Comparison of ENCODE assay signal across 1 cellular context in the genomic region with DNA sequence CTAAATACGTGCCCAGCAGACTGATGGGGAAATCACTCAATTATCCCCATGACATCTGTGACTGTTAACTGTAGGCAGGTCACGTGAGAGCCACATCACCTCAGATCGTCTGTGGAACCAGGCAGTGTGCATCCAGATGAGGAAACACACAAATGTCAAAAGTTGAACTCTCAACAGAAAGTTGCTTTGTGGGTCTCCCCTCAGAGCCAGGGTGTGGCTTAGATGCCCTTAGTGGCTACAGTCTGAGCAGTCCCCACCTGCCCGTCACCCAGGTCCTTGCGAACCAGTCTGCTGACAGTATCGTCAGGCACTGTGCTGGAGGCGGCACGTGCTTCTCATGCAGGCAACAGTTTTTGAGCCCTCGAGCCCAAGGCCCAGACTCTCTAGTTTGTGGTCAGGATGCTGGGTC.
TF ChIP-seq lines count a peak whose summit lies in the region.

No MANE protein-coding gene starts in this region.

TF ChIP-seq in GM12878, 131 proteins besides CTCF, POLR2A, EP300 and RAD21:
- no peak for TF ChIP-seq CHD2 (IDR thresholded peaks at IDR 0.05; ENCODE audit: borderline replicate concordance, low read depth, low read length)
- TF ChIP-seq JUNB (IDR thresholded peaks at IDR 0.05), result no peak
- TF ChIP-seq TCF3 (IDR thresholded peaks at IDR 0.05; ENCODE audit: borderline replicate concordance, insufficient read depth, low read depth, low read length), result no peak
- no peak for TF ChIP-seq SMARCA5 (IDR thresholded peaks at IDR 0.05)
- no peak for TF ChIP-seq ZNF274 (IDR thresholded peaks at IDR 0.05; ENCODE audit: insufficient read depth, insufficient read length)
- TF ChIP-seq, protein P1, sequence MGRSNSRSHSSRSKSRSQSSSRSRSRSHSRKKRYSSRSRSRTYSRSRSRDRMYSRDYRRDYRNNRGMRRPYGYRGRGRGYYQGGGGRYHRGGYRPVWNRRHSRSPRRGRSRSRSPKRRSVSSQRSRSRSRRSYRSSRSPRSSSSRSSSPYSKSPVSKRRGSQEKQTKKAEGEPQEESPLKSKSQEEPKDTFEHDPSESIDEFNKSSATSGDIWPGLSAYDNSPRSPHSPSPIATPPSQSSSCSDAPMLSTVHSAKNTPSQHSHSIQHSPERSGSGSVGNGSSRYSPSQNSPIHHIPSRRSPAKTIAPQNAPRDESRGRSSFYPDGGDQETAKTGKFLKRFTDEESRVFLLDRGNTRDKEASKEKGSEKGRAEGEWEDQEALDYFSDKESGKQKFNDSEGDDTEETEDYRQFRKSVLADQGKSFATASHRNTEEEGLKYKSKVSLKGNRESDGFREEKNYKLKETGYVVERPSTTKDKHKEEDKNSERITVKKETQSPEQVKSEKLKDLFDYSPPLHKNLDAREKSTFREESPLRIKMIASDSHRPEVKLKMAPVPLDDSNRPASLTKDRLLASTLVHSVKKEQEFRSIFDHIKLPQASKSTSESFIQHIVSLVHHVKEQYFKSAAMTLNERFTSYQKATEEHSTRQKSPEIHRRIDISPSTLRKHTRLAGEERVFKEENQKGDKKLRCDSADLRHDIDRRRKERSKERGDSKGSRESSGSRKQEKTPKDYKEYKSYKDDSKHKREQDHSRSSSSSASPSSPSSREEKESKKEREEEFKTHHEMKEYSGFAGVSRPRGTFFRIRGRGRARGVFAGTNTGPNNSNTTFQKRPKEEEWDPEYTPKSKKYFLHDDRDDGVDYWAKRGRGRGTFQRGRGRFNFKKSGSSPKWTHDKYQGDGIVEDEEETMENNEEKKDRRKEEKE (IDR thresholded peaks at IDR 0.05), result no peak
- TF ChIP-seq EZH2 (IDR thresholded peaks at IDR 0.05; ENCODE audit: borderline replicate concordance, control insufficient read depth, low read depth, low read length), result no peak
- TF ChIP-seq MEF2B (IDR thresholded peaks at IDR 0.05; ENCODE audit: partially characterized antibody, poor library complexity, severe bottlenecking), result no peak
- TF ChIP-seq LARP7 (IDR thresholded peaks at IDR 0.05), result no peak
- TF ChIP-seq TARDBP (IDR thresholded peaks at IDR 0.05; ENCODE audit: borderline replicate concordance), result no peak
- no peak for TF ChIP-seq PAX5 (IDR thresholded peaks at IDR 0.05; ENCODE audit: borderline replicate concordance, low read depth, low read length)
- TF ChIP-seq RFX5 (IDR thresholded peaks at IDR 0.05; ENCODE audit: low read depth, low read length), result no peak
- no peak for TF ChIP-seq ZBTB33 (IDR thresholded peaks at IDR 0.05)
- TF ChIP-seq NFIC (IDR thresholded peaks at IDR 0.05; ENCODE audit: low read depth, low read length), result no peak
- peak; percentile 34; the same call in 1 of the 2 replicates for TF ChIP-seq RUNX3 (IDR thresholded peaks at IDR 0.05; ENCODE audit: low read length)
- no peak for TF ChIP-seq GABPA (IDR thresholded peaks at IDR 0.05; ENCODE audit: low read depth)
- no peak for TF ChIP-seq CEBPZ (IDR thresholded peaks at IDR 0.05; ENCODE audit: low read depth, low read length)
- TF ChIP-seq E2F8 (IDR thresholded peaks at IDR 0.05; ENCODE audit: low read depth, partially characterized antibody), result no peak
- TF ChIP-seq BHLHE40 (IDR thresholded peaks at IDR 0.05; ENCODE audit: borderline replicate concordance in 1 of 2, low read depth in 2 of 2, low read length in 1 of 2), result peak in 1 of 2 experiments; percentile 45; a peak in 1 of 4 replicates
- TF ChIP-seq, protein P2, sequence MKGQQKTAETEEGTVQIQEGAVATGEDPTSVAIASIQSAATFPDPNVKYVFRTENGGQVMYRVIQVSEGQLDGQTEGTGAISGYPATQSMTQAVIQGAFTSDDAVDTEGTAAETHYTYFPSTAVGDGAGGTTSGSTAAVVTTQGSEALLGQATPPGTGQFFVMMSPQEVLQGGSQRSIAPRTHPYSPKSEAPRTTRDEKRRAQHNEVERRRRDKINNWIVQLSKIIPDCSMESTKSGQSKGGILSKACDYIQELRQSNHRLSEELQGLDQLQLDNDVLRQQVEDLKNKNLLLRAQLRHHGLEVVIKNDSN (IDR thresholded peaks at IDR 0.05; ENCODE audit: borderline replicate concordance, extremely low read length, insufficient read depth, low read depth, low read length), result peak; percentile 8
- no peak for TF ChIP-seq KAT2A (conservative IDR thresholded peaks at IDR 0.05; ENCODE audit: control insufficient read depth, low read depth, low read length)
- TF ChIP-seq, protein P3, sequence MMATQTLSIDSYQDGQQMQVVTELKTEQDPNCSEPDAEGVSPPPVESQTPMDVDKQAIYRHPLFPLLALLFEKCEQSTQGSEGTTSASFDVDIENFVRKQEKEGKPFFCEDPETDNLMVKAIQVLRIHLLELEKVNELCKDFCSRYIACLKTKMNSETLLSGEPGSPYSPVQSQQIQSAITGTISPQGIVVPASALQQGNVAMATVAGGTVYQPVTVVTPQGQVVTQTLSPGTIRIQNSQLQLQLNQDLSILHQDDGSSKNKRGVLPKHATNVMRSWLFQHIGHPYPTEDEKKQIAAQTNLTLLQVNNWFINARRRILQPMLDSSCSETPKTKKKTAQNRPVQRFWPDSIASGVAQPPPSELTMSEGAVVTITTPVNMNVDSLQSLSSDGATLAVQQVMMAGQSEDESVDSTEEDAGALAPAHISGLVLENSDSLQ (IDR thresholded peaks at IDR 0.05), result no peak
- TF ChIP-seq, protein P4, sequence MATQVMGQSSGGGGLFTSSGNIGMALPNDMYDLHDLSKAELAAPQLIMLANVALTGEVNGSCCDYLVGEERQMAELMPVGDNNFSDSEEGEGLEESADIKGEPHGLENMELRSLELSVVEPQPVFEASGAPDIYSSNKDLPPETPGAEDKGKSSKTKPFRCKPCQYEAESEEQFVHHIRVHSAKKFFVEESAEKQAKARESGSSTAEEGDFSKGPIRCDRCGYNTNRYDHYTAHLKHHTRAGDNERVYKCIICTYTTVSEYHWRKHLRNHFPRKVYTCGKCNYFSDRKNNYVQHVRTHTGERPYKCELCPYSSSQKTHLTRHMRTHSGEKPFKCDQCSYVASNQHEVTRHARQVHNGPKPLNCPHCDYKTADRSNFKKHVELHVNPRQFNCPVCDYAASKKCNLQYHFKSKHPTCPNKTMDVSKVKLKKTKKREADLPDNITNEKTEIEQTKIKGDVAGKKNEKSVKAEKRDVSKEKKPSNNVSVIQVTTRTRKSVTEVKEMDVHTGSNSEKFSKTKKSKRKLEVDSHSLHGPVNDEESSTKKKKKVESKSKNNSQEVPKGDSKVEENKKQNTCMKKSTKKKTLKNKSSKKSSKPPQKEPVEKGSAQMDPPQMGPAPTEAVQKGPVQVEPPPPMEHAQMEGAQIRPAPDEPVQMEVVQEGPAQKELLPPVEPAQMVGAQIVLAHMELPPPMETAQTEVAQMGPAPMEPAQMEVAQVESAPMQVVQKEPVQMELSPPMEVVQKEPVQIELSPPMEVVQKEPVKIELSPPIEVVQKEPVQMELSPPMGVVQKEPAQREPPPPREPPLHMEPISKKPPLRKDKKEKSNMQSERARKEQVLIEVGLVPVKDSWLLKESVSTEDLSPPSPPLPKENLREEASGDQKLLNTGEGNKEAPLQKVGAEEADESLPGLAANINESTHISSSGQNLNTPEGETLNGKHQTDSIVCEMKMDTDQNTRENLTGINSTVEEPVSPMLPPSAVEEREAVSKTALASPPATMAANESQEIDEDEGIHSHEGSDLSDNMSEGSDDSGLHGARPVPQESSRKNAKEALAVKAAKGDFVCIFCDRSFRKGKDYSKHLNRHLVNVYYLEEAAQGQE (IDR thresholded peaks at IDR 0.05; ENCODE audit: low read depth, low read length), result no peak
- TF ChIP-seq CUX1 (IDR thresholded peaks at IDR 0.05; ENCODE audit: insufficient replicate concordance, low read depth, low read length), result no peak
